17 cellular contexts compared by ENCODE assay signal in the genomic region with DNA sequence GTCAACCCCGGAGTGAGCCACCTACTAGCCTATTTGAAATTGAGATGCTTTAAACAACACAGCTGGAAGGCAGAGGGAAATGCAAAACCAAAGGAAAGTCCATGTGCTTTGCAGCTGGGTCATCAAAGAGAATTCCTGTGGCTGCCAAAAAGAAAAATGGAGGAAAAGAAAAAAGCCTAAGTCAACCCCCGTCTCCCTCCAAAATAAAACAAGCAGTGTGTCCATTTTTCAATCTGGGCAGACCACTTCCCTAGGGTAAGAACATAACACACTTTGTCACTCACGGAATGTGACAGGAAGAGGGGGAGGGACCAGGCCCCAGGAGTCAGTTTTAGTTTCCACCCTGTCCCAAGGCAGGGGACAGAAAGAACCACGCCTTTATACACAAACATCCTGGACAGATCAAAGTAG. TPM values are rescaled to one million over a fixed set of nuclear protein-coding genes. Genes with fewer than 3 reads are reported as not detected.
DNase-seq lines count a peak whose midpoint lies in the region; ATAC-seq, FAIRE-seq and TF ChIP-seq lines count a peak whose summit lies in the region.
"Had no signal": no experiment of that assay in that cellular context is flagged by ENCODE, and none has a peak within 500 bp of the region (broad histone marks: within the 10 kb centered on the region; RNA-seq: fewer than 3 reads in every experiment).

No MANE protein-coding gene starts in this region.

- intact Hi-C loops in PC-3 (cut with micrococcal nuclease) = no loop called here
- intact Hi-C loops in HepG2 (cut with micrococcal nuclease; ENCODE audit: unreplicated experiment) = no loop called here

- H4K91ac ChIP-seq in mesenchymal stem cell (ENCODE audit: low read length) = no peak overlapping the region

- H2BK5ac ChIP-seq in mesenchymal stem cell (ENCODE audit: low read depth, low read length, poor library complexity, severe bottlenecking) = no peak overlapping the region

- no peak overlapping the region for H4K8ac ChIP-seq in mesenchymal stem cell (ENCODE audit: low read length)

- WGBS in mesenchymal stem cell = 66% methylated on average over 3 of the region's 4 CpGs
- 91% methylated on average over 4 of the region's 4 CpGs for WGBS in HepG2 (ENCODE audit: low lambda C conversion rate)

- no peak overlapping the region for H3K27ac Mint-ChIP-seq in endothelial cell (ENCODE audit: unreplicated experiment)
- H3K27ac Mint-ChIP-seq in natural killer cell treated with Interleukin-12 subunit alpha and Interleukin-12 subunit beta and Interleukin-15 and Interleukin-18, amount 100 ng/mL, for 72 hours = no peak overlapping the region

- H3K36me3 Mint-ChIP-seq in endothelial cell (ENCODE audit: low read depth, unreplicated experiment) = peaks cover 40% of the 10 kb centered on the region
- no peaks in the 10 kb centered on the region for H3K36me3 Mint-ChIP-seq in natural killer cell treated with Interleukin-12 subunit alpha and Interleukin-12 subunit beta and Interleukin-15 and Interleukin-18, amount 100 ng/mL, for 72 hours

- H3K9ac ChIP-seq in PC-3 (ENCODE audit: low read length) (no peak overlapping the region), mesenchymal stem cell (ENCODE audit: low read length) (peak overlapping the region; percentile 24), HepG2 (ENCODE audit: insufficient read depth, low read depth, low read length) (no peak overlapping the region)

- H3K4me1 ChIP-seq in PC-3 (ENCODE audit: insufficient read depth, low read length) (no peaks in the 10 kb centered on the region), mesenchymal stem cell (ENCODE audit: control insufficient read depth, insufficient read depth, low read depth, low read length) (peaks cover 7% of the 10 kb centered on the region), HepG2 (ENCODE audit: insufficient read depth, low read length) (no peaks in the 10 kb centered on the region)

- H3K23ac ChIP-seq in mesenchymal stem cell (ENCODE audit: low read length in 2 of 2) = no peak overlapping the region

- peaks cover 9% of the 10 kb centered on the region for H3K4me1 Mint-ChIP-seq in endothelial cell (ENCODE audit: unreplicated experiment)
- H3K4me1 Mint-ChIP-seq in natural killer cell treated with Interleukin-12 subunit alpha and Interleukin-12 subunit beta and Interleukin-15 and Interleukin-18, amount 100 ng/mL, for 72 hours (ENCODE audit: low read depth in 2 of 2) = no peaks in the 10 kb centered on the region

- ATAC-seq in PC-3 = 0 out of 2 replicates have a peak, but pooled peaks have one; percentile 29
- no peak for ATAC-seq in HepG2
- no peak for ATAC-seq in natural killer cell treated with Interleukin-12 subunit alpha and Interleukin-12 subunit beta and Interleukin-15 and Interleukin-18, amount 100 ng/mL, for 72 hours
- ATAC-seq: body of pancreas, GM12878 had no signal

- in situ Hi-C loops in HepG2 (cut with HindIII; ENCODE audit: extremely low pct_ligation_motif_present, low pct_unique_long_range_greater_than_20kb) = no loop called here

- H3F3A ChIP-seq in PC-3 (ENCODE audit: low read length, unreplicated experiment) = no peaks in the 10 kb centered on the region

- H3K27ac ChIP-seq in PC-3 (ENCODE audit: low read length) (no peak overlapping the region), mesenchymal stem cell (ENCODE audit: low read length, poor library complexity, severe bottlenecking) (no peak overlapping the region), HepG2 (ENCODE audit: extremely low read length, insufficient read depth, low read length) (no peak overlapping the region)

- BruUV-seq in PC-3 (replicated peaks; lab: Mats Ljungman, UMichigan) (no TSS peak), HepG2 (replicated peaks; lab: Mats Ljungman, UMichigan) (no TSS peak)

- no peaks in the 10 kb centered on the region for H3K9me2 ChIP-seq in PC-3 (replicated peaks; ENCODE audit: low read length)

- H3K9me3 ChIP-seq in PC-3 (ENCODE audit: low read length) = no peaks in the 10 kb centered on the region
- H3K9me3 ChIP-seq in mesenchymal stem cell (ENCODE audit: control insufficient read depth, low read length) = no peaks in the 10 kb centered on the region
- no peaks in the 10 kb centered on the region for H3K9me3 ChIP-seq in HepG2 (ENCODE audit: low read length)
- H3K9me3 ChIP-seq: body of pancreas had no signal

- peak; percentile 39 for DNase-seq in AG09319 (ENCODE audit: extremely low read depth, low read depth)
- no peak for DNase-seq in PC-3
- DNase-seq in endothelial cell (ENCODE audit: low spot score) = no peak
- no peak for DNase-seq in mesenchymal stem cell
- no peak for DNase-seq in HepG2 (ENCODE audit: low spot score)
- no peak for DNase-seq in NCI-H187 (lab: John Stamatoyannopoulos, UW)
- no peak for DNase-seq in activated CD8-positive, alpha-beta memory T cell treated with anti-CD3 and anti-CD28 coated beads, Interleukin-2, amount 50 U/mL, for 48 hours
- no peak for DNase-seq in natural killer cell treated with Interleukin-12 subunit alpha and Interleukin-12 subunit beta and Interleukin-15 and Interleukin-18, amount 100 ng/mL, for 72 hours (ENCODE audit: low spot score)
- DNase-seq: ACHN; activated CD4-positive, alpha-beta T cell treated with anti-CD3 and anti-CD28 coated beads for 1 hour; body of pancreas; COR-L47; dorsolateral prefrontal cortex; NCI-H1417 treated with DMSO at 0.1 percent for 48 hours; nephron progenitor cell; SHP77 treated with DMSO at 0.1 percent for 48 hours had no signal

- H3K4me3 ChIP-seq in PC-3 (ENCODE audit: low read length) = no peak overlapping the region
- H3K4me3 ChIP-seq in mesenchymal stem cell (ENCODE audit: insufficient read depth in 1 of 2, low read depth in 1 of 2, low read length in 2 of 2) = no peak overlapping the region
- no peak overlapping the region for H3K4me3 ChIP-seq in HepG2 (replicated peaks in 1 of 3; ENCODE audit: insufficient read depth in 1 of 3, low read depth in 2 of 3, low read length in 3 of 3)
- H3K4me3 ChIP-seq: body of pancreas, dorsolateral prefrontal cortex, GM12878 had no signal

- CTCF ChIA-PET in PC-3 (lab: Charles Lee) (no interaction called here), HepG2 (lab: Yijun Ruan, JAX; ENCODE audit: low intra/inter-chr PET ratio, low total read pairs) (no interaction called here)

- no peak for TF ChIP-seq EP300 in HepG2 (IDR thresholded peaks at IDR 0.05; ENCODE audit: low read depth in 2 of 2, low read length in 2 of 2)
- no peak for TF ChIP-seq EP300 in HepG2 (CRISPR knock-in tag; IDR thresholded peaks at IDR 0.05; ENCODE audit: borderline replicate concordance)

- no peak overlapping the region for H3K18ac ChIP-seq in mesenchymal stem cell (ENCODE audit: low read depth in 1 of 2, low read length in 2 of 2)

- POLR2A ChIA-PET in PC-3 (lab: Charles Lee; ENCODE audit: unreplicated experiment) = no interaction called here
- POLR2A ChIA-PET in HepG2 (lab: Yijun Ruan, JAX) = no interaction called here

- H3K27me3 ChIP-seq in PC-3 (ENCODE audit: low read length) (no peaks in the 10 kb centered on the region), mesenchymal stem cell (ENCODE audit: control insufficient read depth in 1 of 2, insufficient read depth in 1 of 2, low read length in 2 of 2) (no peaks in the 10 kb centered on the region), HepG2 (ENCODE audit: control insufficient read depth in 1 of 2, insufficient read depth in 2 of 2, low read length in 2 of 2) (no peaks in the 10 kb centered on the region)
- H3K27me3 ChIP-seq: body of pancreas, dorsolateral prefrontal cortex had no signal

- no peak overlapping the region for H3K14ac ChIP-seq in mesenchymal stem cell (ENCODE audit: low read length in 2 of 2)

- no peak overlapping the region for H2BK12ac ChIP-seq in mesenchymal stem cell (ENCODE audit: low read length in 2 of 2)

- peaks cover 42% of the 10 kb centered on the region for H3K79me1 ChIP-seq in mesenchymal stem cell (replicated peaks; ENCODE audit: low read length, poor library complexity, severe bottlenecking)

- H3K79me2 ChIP-seq in PC-3 (ENCODE audit: low read length) (no peaks in the 10 kb centered on the region), HepG2 (ENCODE audit: insufficient read depth, low read length) (no peaks in the 10 kb centered on the region)

- no peak for FAIRE-seq in HepG2 (lab: Jason Lieb, UNC)

- no peak overlapping the region for H2AK5ac ChIP-seq in mesenchymal stem cell (ENCODE audit: low read length, severe bottlenecking)

- H3K4ac ChIP-seq in mesenchymal stem cell (ENCODE audit: low read depth in 1 of 2, low read length in 2 of 2) = no peak overlapping the region

- no peak for TF ChIP-seq POLR2A in HepG2 (IDR thresholded peaks at IDR 0.05; ENCODE audit: insufficient read depth in 1 of 2, low read depth in 2 of 2, low read length in 2 of 2)

- no peaks in the 10 kb centered on the region for H3K27me3 Mint-ChIP-seq in endothelial cell (ENCODE audit: unreplicated experiment)
- peaks cover 0 to 7% of the 10 kb centered on the region in 2 donors for H3K27me3 Mint-ChIP-seq in natural killer cell treated with Interleukin-12 subunit alpha and Interleukin-12 subunit beta and Interleukin-15 and Interleukin-18, amount 100 ng/mL, for 72 hours

- no peak for TF ChIP-seq RAD21 in HepG2 (CRISPR knock-in tag; IDR thresholded peaks at IDR 0.05)

- no peak overlapping the region for H2BK120ac ChIP-seq in mesenchymal stem cell (ENCODE audit: low read depth, low read length)

- H3K9me3 Mint-ChIP-seq in endothelial cell (ENCODE audit: unreplicated experiment) = no peaks in the 10 kb centered on the region
- no peaks in the 10 kb centered on the region for H3K9me3 Mint-ChIP-seq in natural killer cell treated with Interleukin-12 subunit alpha and Interleukin-12 subunit beta and Interleukin-15 and Interleukin-18, amount 100 ng/mL, for 72 hours

- no peaks in the 10 kb centered on the region for H4K20me1 ChIP-seq in PC-3 (ENCODE audit: low read length)
- peaks cover 7% of the 10 kb centered on the region; the same call in 1 of the 2 replicates for H4K20me1 ChIP-seq in HepG2 (ENCODE audit: insufficient read depth, low read length)

- peak overlapping the region; percentile 58 for H3K4me3 Mint-ChIP-seq in endothelial cell (ENCODE audit: unreplicated experiment)
- no peak overlapping the region for H3K4me3 Mint-ChIP-seq in natural killer cell treated with Interleukin-12 subunit alpha and Interleukin-12 subunit beta and Interleukin-15 and Interleukin-18, amount 100 ng/mL, for 72 hours
- H3K4me3 Mint-ChIP-seq: nephron progenitor cell had no signal

- no peak overlapping the region for H2BK15ac ChIP-seq in mesenchymal stem cell (ENCODE audit: low read depth, poor library complexity, severe bottlenecking)

- H2AFZ ChIP-seq in PC-3 (ENCODE audit: low read length) (no peak overlapping the region), mesenchymal stem cell (ENCODE audit: low read depth, low read length) (no peak overlapping the region), HepG2 (ENCODE audit: low read length) (no peak overlapping the region)

- H3K4me2 ChIP-seq in PC-3 (ENCODE audit: low read length) (no peak overlapping the region), mesenchymal stem cell (ENCODE audit: low read length, poor library complexity, severe bottlenecking) (no peak overlapping the region), HepG2 (ENCODE audit: low read depth, low read length) (no peak overlapping the region)

- no peak for TF ChIP-seq CTCF in AG09319 (IDR thresholded peaks at IDR 0.05; ENCODE audit: low read depth, low read length)
- TF ChIP-seq CTCF in PC-3 (conservative IDR thresholded peaks at IDR 0.05; ENCODE audit: low read depth, low read length) = no peak
- no peak for TF ChIP-seq CTCF in endothelial cell (IDR thresholded peaks at IDR 0.05; ENCODE audit: unreplicated experiment)
- no peak for TF ChIP-seq CTCF in HepG2 (CRISPR knock-in tag; IDR thresholded peaks at IDR 0.05)

- H3K36me3 ChIP-seq in PC-3 (ENCODE audit: low read depth, low read length) (peaks cover 18% of the 10 kb centered on the region), mesenchymal stem cell (ENCODE audit: control insufficient read depth in 1 of 2, insufficient read depth in 2 of 2, low read depth in 1 of 2, low read length in 2 of 2) (peaks cover 61 to 70% of the 10 kb centered on the region in 2 experiments), HepG2 (replicated peaks in 1 of 2; ENCODE audit: control insufficient read depth in 1 of 2, insufficient read depth in 2 of 2, low read length in 2 of 2) (peaks cover 44 to 55% of the 10 kb centered on the region in 2 experiments)

RNA-seq across cellular contexts. Expression of a gene that starts 29.3 kb away (rescaled TPM):
- total RNA-seq in PC-3 (2014; rRNA removed) (46.2 and 59.8 TPM in 2 replicates), endothelial cell (ENCODE audit: unreplicated experiment) (41.0 TPM), HepG2 (2016; rRNA removed; fragmentation: Illumina TruSeq; extraction: Trizol) (28.6 and 32.4 TPM in 2 replicates)
- polyA plus RNA-seq in mesenchymal stem cell (2013, experiment 1 of 2) = 40.5 TPM
- polyA plus RNA-seq in mesenchymal stem cell (2013, experiment 2 of 2) = 41.6 TPM
- 21.2 and 24.5 TPM in 2 replicates for total RNA-seq in HepG2 (2016; cell fraction: cytosol; rRNA removed; fragmentation: Illumina TruSeq; extraction: Trizol; ENCODE audit: low read depth)
- 22.4 and 30.7 TPM in 2 replicates for total RNA-seq in HepG2 (2016; cell fraction: insoluble cytoplasmic fraction; rRNA removed; fragmentation: Illumina TruSeq; extraction: Trizol)
- total RNA-seq in HepG2 (2016; cell fraction: membrane; rRNA removed; fragmentation: Illumina TruSeq; extraction: Trizol) = 51.6 and 61.1 TPM in 2 replicates
- total RNA-seq in HepG2 (2016; cell fraction: nucleus; rRNA removed; fragmentation: Illumina TruSeq; extraction: Trizol) = 21.9 and 23.1 TPM in 2 replicates
- polyA plus RNA-seq in HepG2 (2011; rRNA removed) = 34.7 and 36.2 TPM in 2 replicates
- polyA plus RNA-seq in HepG2 (2011; cell fraction: cytosol; rRNA removed) = 22.9 and 28.7 TPM in 2 replicates
- polyA plus RNA-seq in HepG2 (2011; cell fraction: nucleus; rRNA removed) = 25.6 and 30.8 TPM in 2 replicates
- 41.2 and 50.7 TPM in 2 replicates for polyA plus RNA-seq in HepG2 (2012)
- polyA plus RNA-seq in HepG2 (2016; cell fraction: cytosol; fragmentation: Illumina TruSeq; extraction: Trizol; ENCODE audit: low read depth) = 23.8 and 29.3 TPM in 2 replicates
- 31.8 and 38.3 TPM in 2 replicates for polyA plus RNA-seq in HepG2 (2016; cell fraction: insoluble cytoplasmic fraction; fragmentation: Illumina TruSeq; extraction: Trizol; ENCODE audit: low read depth)
- 53.7 and 59.4 TPM in 2 replicates for polyA plus RNA-seq in HepG2 (2016; cell fraction: membrane; fragmentation: Illumina TruSeq; extraction: Trizol; ENCODE audit: low read depth)
- 39.1 and 43.2 TPM in 2 replicates for polyA plus RNA-seq in HepG2 (2016; cell fraction: nucleus; fragmentation: Illumina TruSeq; extraction: Trizol; ENCODE audit: insufficient read depth, low read depth)
- 3.0 and 49.7 TPM in 2 replicates for polyA minus RNA-seq in HepG2 (2011; rRNA and poly(A)+ RNA removed; ENCODE audit: low replicate concordance)
- polyA minus RNA-seq in HepG2 (2011; cell fraction: cytosol; rRNA and poly(A)+ RNA removed) = 24.8 and 27.3 TPM in 2 replicates
- 11.2 and 12.4 TPM in 2 replicates for polyA minus RNA-seq in HepG2 (2011; cell fraction: nucleus; rRNA and poly(A)+ RNA removed)
- total RNA-seq in natural killer cell treated with Interleukin-12 subunit alpha and Interleukin-12 subunit beta and Interleukin-15 and Interleukin-18, amount 100 ng/mL, for 72 hours = 1 to 10 TPM in 1 of 2 donors, under 1 TPM in 1; 0.62 to 2.3 TPM

Comparison
In these comparisons a context has a peak if more than half of its experiments do, and no peak if none do; other contexts are left out.
1. RNA of a gene that starts 29.3 kb away (total RNA-seq): 46.2 to 59.8 TPM in PC-3, 41.0 TPM in endothelial cell (single experiment) and 21.2 to 61.1 TPM in HepG2; 0.62 to 2.3 TPM in natural killer cell treated with Interleukin-12 subunit alpha and Interleukin-12 subunit beta and Interleukin-15 and Interleukin-18, amount 100 ng/mL, for 72 hours; every median in the first group is over 4 times any median in the second.